ENCODE assay signal across 8 cellular contexts in the genomic region with DNA sequence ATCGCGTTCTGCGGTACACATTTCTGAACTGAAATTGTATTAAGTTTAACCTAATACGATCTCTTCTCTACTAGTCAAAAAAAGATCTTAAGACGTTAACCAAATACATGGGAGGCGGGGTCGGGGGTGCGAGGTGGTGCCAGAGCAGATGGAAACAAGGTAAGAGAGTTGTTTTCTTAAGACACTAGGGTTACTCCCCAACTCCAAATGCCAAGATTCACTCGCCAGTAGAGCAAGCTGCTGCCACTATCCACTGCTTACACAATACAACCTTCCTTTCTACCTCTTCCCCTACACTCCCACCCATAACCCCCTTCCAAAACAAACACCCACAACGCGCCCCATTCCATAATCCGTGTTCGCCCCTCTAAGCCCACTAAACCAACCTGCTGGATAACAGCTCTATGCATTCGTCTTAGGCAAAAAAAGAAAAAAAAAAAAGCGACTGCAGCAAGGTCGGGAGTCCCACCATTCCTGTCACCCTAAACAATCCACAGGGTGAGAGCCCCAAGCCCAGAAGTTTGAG. TPM values are rescaled to one million over a fixed set of nuclear protein-coding genes. Genes with fewer than 3 reads are reported as not detected.
A peak's percentile ranks its signal among the peaks of the same experiment; 100 is the strongest.
DNase-seq lines count a peak whose midpoint lies in the region; ATAC-seq and TF ChIP-seq lines count a peak whose summit lies in the region.

No MANE protein-coding gene starts in this region.

- CTCF ChIA-PET in WTC11 (lab: Charles Lee), result interaction anchor here (0.5 kb wide), 1 partner anchor 31 kb away, joined by 3 read pairs; no protein-coding TSS in a partner anchor

- H4K5ac ChIP-seq in H9 (ENCODE audit: insufficient read length, low read depth, low read length), result no peak overlapping the region

- H3T11ph ChIP-seq in H9 (ENCODE audit: low read length), result no peak overlapping the region

- no peak overlapping the region for H4K8ac ChIP-seq in H9 (replicated peaks; ENCODE audit: insufficient read length, low read depth, low read length)

- H3K4me2 ChIP-seq in H9 (ENCODE audit: insufficient read depth, insufficient read length, low read length) (peak overlapping the region; percentile 77), neural progenitor cell (peak overlapping the region; percentile 87)

- no peak overlapping the region for H2BK15ac ChIP-seq in H9 (ENCODE audit: low read depth, low read length)

- no peak overlapping the region for H3K27ac ChIP-seq in H9 (ENCODE audit: insufficient read length, low read depth, low read length)
- no peak overlapping the region for H3K27ac ChIP-seq in esophagus (ENCODE audit: low read depth in 2 of 2, low read length in 1 of 2)
- no peak overlapping the region for H3K27ac ChIP-seq in neural progenitor cell

- peak overlapping the region; percentile 91 to 92 for H3K4me3 ChIP-seq in esophagus (ENCODE audit: low read depth in 1 of 2, low read length in 2 of 2)
- H3K4me3 ChIP-seq in neural progenitor cell, result peak overlapping the region; percentile 77

- H3K9me3 Mint-ChIP-seq in H9 (no peaks in the 10 kb centered on the region; a peak in 2 of 5 replicates), WTC11 (no peaks in the 10 kb centered on the region), neural progenitor cell (peaks cover 18% of the 10 kb centered on the region)

- no peak overlapping the region for H3K14ac ChIP-seq in H9 (ENCODE audit: insufficient read depth, low read length)

- no peaks in the 10 kb centered on the region for H3K36me3 ChIP-seq in esophagus (ENCODE audit: control insufficient read depth in 2 of 2, insufficient read depth in 2 of 2, low read length in 1 of 2)
- no peaks in the 10 kb centered on the region for H3K36me3 ChIP-seq in neural progenitor cell

- H3K9ac ChIP-seq in H9 (ENCODE audit: extremely low read depth, insufficient read length, low read length), result peak overlapping the region; percentile 38
- no peak overlapping the region for H3K9ac ChIP-seq in neural progenitor cell

- H4K91ac ChIP-seq in H9 (ENCODE audit: insufficient read length, low read depth, low read length), result no peak overlapping the region

- DNase-seq in Ammon's horn (ENCODE audit: low spot score) (peak; percentile 12), H9 (peak; percentile 29), WTC11 (ENCODE audit: low spot score) (no peak), neural progenitor cell (ENCODE audit: low spot score) (peak; percentile 18), NCI-H1694 (lab: John Stamatoyannopoulos, UW) (no peak), cerebellar nuclear complex (lab: John Stamatoyannopoulos, UW) (no peak)
- DNase-seq in stimulated activated naive CD4-positive, alpha-beta T cell treated with Interleukin-2 at 50 U/mL for 16 hours (lab: John Stamatoyannopoulos, UW), result no peak

- H3K9me3 ChIP-seq in H9 (ENCODE audit: control insufficient read depth, low read depth, low read length) (no peaks in the 10 kb centered on the region), esophagus (ENCODE audit: control insufficient read depth in 2 of 2, insufficient read depth in 1 of 2, low read depth in 1 of 2, low read length in 1 of 2) (no peaks in the 10 kb centered on the region), neural progenitor cell (ENCODE audit: low read depth) (no peaks in the 10 kb centered on the region)

- no peak for ATAC-seq in WTC11

- H3K23me2 ChIP-seq in H9 (ENCODE audit: insufficient read length, low read depth, low read length, poor library complexity, severe bottlenecking), result peaks cover 11% of the 10 kb centered on the region

- H2BK120ac ChIP-seq in H9 (ENCODE audit: low read depth, low read length, poor library complexity, severe bottlenecking), result no peak overlapping the region

- H3K27me3 ChIP-seq in H9 (ENCODE audit: insufficient read depth, low read length), result no peaks in the 10 kb centered on the region; the same call in 1 of the 2 replicates
- no peaks in the 10 kb centered on the region for H3K27me3 ChIP-seq in esophagus (ENCODE audit: control insufficient read depth in 1 of 2, insufficient read depth in 2 of 2, low read length in 2 of 2)
- peaks cover 28% of the 10 kb centered on the region for H3K27me3 ChIP-seq in neural progenitor cell

- no peak overlapping the region for H3K56ac ChIP-seq in H9 (ENCODE audit: insufficient read length, low read depth, low read length)

- H4K20me1 ChIP-seq in H9 (ENCODE audit: control insufficient read depth, insufficient read depth, insufficient read length), result no peaks in the 10 kb centered on the region
- peaks cover 52% of the 10 kb centered on the region for H4K20me1 ChIP-seq in neural progenitor cell (ENCODE audit: low read depth)

- POLR2A ChIA-PET in WTC11 (lab: Charles Lee), result no interaction called here

- H3K36me3 Mint-ChIP-seq in H9 (ENCODE audit: insufficient read depth in 1 of 3, low read depth in 3 of 3) (no peaks in the 10 kb centered on the region), WTC11 (no peaks in the 10 kb centered on the region), neural progenitor cell (peaks cover 13% of the 10 kb centered on the region)

- H3K27me3 Mint-ChIP-seq in H9 (ENCODE audit: low read depth) (peaks cover 31% of the 10 kb centered on the region), WTC11 (ENCODE audit: low read depth) (peaks cover 27% of the 10 kb centered on the region), neural progenitor cell (ENCODE audit: insufficient read depth, low read depth) (peaks cover 6% of the 10 kb centered on the region)

- H3K4me3 Mint-ChIP-seq in H9, result peak overlapping the region; percentile 85 to 99
- H3K4me3 Mint-ChIP-seq in WTC11, result peak overlapping the region; percentile 93
- H3K4me3 Mint-ChIP-seq in neural progenitor cell, result peak overlapping the region; percentile 96

- H3K79me1 ChIP-seq in H9 (ENCODE audit: insufficient read depth, low read depth, low read length, poor library complexity, severe bottlenecking), result peaks cover 3% of the 10 kb centered on the region

- H3K27ac Mint-ChIP-seq in H9 (peak overlapping the region in 2 of 3 experiments; percentile 14 to 30; a peak in 3 of 7 replicates), WTC11 (peak overlapping the region; percentile 34), neural progenitor cell (peak overlapping the region; percentile 93)

- WGBS in H9 (ENCODE audit: extremely low coverage, insufficient read length, low lambda C conversion rate), result 100% methylated on average over 2 of the region's 16 CpGs
- 5% methylated on average over 16 of the region's 16 CpGs for WGBS in esophagus, 2 donors

- H3K4me1 ChIP-seq in H9 (ENCODE audit: insufficient read depth, low read length) (no peaks in the 10 kb centered on the region), esophagus (ENCODE audit: control insufficient read depth in 2 of 2, insufficient read depth in 2 of 2, low read length in 1 of 2) (no peaks in the 10 kb centered on the region), neural progenitor cell (peaks cover 10% of the 10 kb centered on the region)

- H3K18ac ChIP-seq in H9 (ENCODE audit: insufficient read length, low read depth, low read length), result no peak overlapping the region

- no peak for TF ChIP-seq CTCF in H9 (conservative IDR thresholded peaks at IDR 0.05)
- TF ChIP-seq CTCF in WTC11 (IDR thresholded peaks at IDR 0.05), result no peak
- no peak for TF ChIP-seq CTCF in neural progenitor cell (IDR thresholded peaks at IDR 0.05)

- H3K4me1 Mint-ChIP-seq in H9, result peaks cover 16 to 20% of the 10 kb centered on the region in 2 experiments
- peaks cover 18% of the 10 kb centered on the region for H3K4me1 Mint-ChIP-seq in WTC11
- H3K4me1 Mint-ChIP-seq in neural progenitor cell, result peaks cover 25% of the 10 kb centered on the region

- H3K79me2 ChIP-seq in H9 (ENCODE audit: insufficient read depth, low read length) (no peaks in the 10 kb centered on the region; the same call in 1 of the 2 replicates), neural progenitor cell (ENCODE audit: low read depth) (peaks cover 55% of the 10 kb centered on the region)

- H3K23ac ChIP-seq in H9 (ENCODE audit: insufficient read length, low read depth, low read length), result no peak overlapping the region

- H2AFZ ChIP-seq in H9 (ENCODE audit: low read length), result no peak overlapping the region
- H2AFZ ChIP-seq in neural progenitor cell (replicated peaks), result no peak overlapping the region

- H3K4ac ChIP-seq in H9 (ENCODE audit: low read depth, low read length), result no peak overlapping the region

- H3F3A ChIP-seq in neural progenitor cell (ENCODE audit: low read depth), result peaks cover 22% of the 10 kb centered on the region

- no peak overlapping the region for H2AK5ac ChIP-seq in H9 (ENCODE audit: insufficient read length, low read length)

- H2BK5ac ChIP-seq in H9 (ENCODE audit: insufficient read length, low read length), result no peak overlapping the region

- no peak overlapping the region for H2BK20ac ChIP-seq in H9 (ENCODE audit: low read depth, low read length, poor library complexity, severe bottlenecking)

- H2BK12ac ChIP-seq in H9 (ENCODE audit: insufficient read length, low read depth, low read length), result no peak overlapping the region

TF ChIP-seq in WTC11, 78 proteins besides CTCF, POLR2A, EP300 and RAD21 (continues in another document):
- TF ChIP-seq NR1H2 (CRISPR knock-in tag; IDR thresholded peaks at IDR 0.05), result no peak
- no peak for TF ChIP-seq FOXJ3 (CRISPR knock-in tag; IDR thresholded peaks at IDR 0.05; ENCODE audit: borderline replicate concordance)
- no peak for TF ChIP-seq FOXP1 (CRISPR knock-in tag; IDR thresholded peaks at IDR 0.05; ENCODE audit: borderline replicate concordance)
- no peak for TF ChIP-seq FOXK1 (CRISPR knock-in tag; IDR thresholded peaks at IDR 0.05)
- no peak for TF ChIP-seq RORB (CRISPR knock-in tag; IDR thresholded peaks at IDR 0.05)
- TF ChIP-seq ETV6 (CRISPR knock-in tag; IDR thresholded peaks at IDR 0.05), result no peak
- TF ChIP-seq, protein P1, sequence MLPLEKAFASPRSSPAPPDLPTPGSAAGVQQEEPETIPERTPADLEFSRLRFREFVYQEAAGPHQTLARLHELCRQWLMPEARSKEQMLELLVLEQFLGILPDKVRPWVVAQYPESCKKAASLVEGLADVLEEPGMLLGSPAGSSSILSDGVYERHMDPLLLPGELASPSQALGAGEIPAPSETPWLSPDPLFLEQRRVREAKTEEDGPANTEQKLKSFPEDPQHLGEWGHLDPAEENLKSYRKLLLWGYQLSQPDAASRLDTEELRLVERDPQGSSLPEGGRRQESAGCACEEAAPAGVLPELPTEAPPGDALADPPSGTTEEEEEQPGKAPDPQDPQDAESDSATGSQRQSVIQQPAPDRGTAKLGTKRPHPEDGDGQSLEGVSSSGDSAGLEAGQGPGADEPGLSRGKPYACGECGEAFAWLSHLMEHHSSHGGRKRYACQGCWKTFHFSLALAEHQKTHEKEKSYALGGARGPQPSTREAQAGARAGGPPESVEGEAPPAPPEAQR (CRISPR knock-in tag; IDR thresholded peaks at IDR 0.05), result no peak

RNA-seq across cellular contexts. Expression of a gene that starts 1.3 kb away (rescaled TPM):
- total RNA-seq in H9 (2021) (11.6 and 15.5 TPM in 2 replicates), WTC11 (2021) (19.9 to 22.3 TPM (median 21.8 TPM) in 3 replicates), neural progenitor cell (ENCODE audit: low replicate concordance) (53.6 and 65.5 TPM in 2 replicates)
- 1 to 10 TPM; 1.8 to 2.1 TPM for polyA plus RNA-seq in esophagus

Comparison
In these comparisons a context has a peak if more than half of its experiments do, and no peak if none do; other contexts are left out.
1. DNase-seq: peak in Ammon's horn (single experiment), H9 (single experiment) and neural progenitor cell (single experiment); none in WTC11 (single experiment), NCI-H1694 (single experiment), stimulated activated naive CD4-positive, alpha-beta T cell treated with Interleukin-2 at 50 U/mL for 16 hours (single experiment) and cerebellar nuclear complex (0 of 2).
2. H3K27ac Mint-ChIP-seq: peak in every context shown above with its lines; median percentile 93 in neural progenitor cell; 34 in WTC11; 22 in H9.
3. Peak in every context shown above with its lines, with median percentiles within 50 percentile points of each other: H3K4me3 Mint-ChIP-seq.